Comparison of ENCODE assay signal across 11 cellular contexts in genomic region chr2:54635554-54636152, GRCh38.
DNase-seq lines count a peak whose midpoint lies in the region; ATAC-seq, FAIRE-seq and TF ChIP-seq lines count a peak whose summit lies in the region.
"Had no signal": no experiment of that assay in that cellular context is flagged by ENCODE, and none has a peak within 500 bp of the region (broad histone marks: within the 10 kb centered on the region; RNA-seq: fewer than 3 reads in every experiment).

No MANE protein-coding gene starts in this region.

- H4K20me1 ChIP-seq in endothelial cell of umbilical vein (replicated peaks; ENCODE audit: control insufficient read depth, extremely low read depth, insufficient read depth, low read length): no peaks in the 10 kb centered on the region

- H2AFZ ChIP-seq in endothelial cell of umbilical vein (ENCODE audit: low read depth, low read length): no peak overlapping the region

- H3K4me1 ChIP-seq in endothelial cell of umbilical vein (ENCODE audit: control insufficient read depth, extremely low read depth, insufficient read depth, low read length): peaks cover 41% of the 10 kb centered on the region
- no peaks in the 10 kb centered on the region for H3K4me1 ChIP-seq in SJCRH30

- H3K4me3 ChIP-seq in endothelial cell of umbilical vein (replicated peaks in 1 of 3; ENCODE audit: insufficient read depth in 1 of 3, low read depth in 1 of 3, low read length in 3 of 3): peak overlapping the region in 1 of 3 experiments; percentile 3
- no peak overlapping the region for H3K4me3 ChIP-seq in SJCRH30

- FAIRE-seq in endothelial cell of umbilical vein (lab: Jason Lieb, UNC): no peak
- FAIRE-seq: endometrium had no signal

- H3K36me3 Mint-ChIP-seq in nephron progenitor cell (ENCODE audit: low read depth): peaks cover 56% of the 10 kb centered on the region

- POLR2A ChIA-PET in endothelial cell of umbilical vein (lab: Charles Lee): interaction anchor here (1.3 kb wide), 1 partner anchor 31 kb away, joined by 5 read pairs; no protein-coding TSS in a partner anchor

- ATAC-seq in esophagus mucosa: no peak

- peak overlapping the region; percentile 96 for H3K27ac Mint-ChIP-seq in nephron progenitor cell

- H3K27me3 ChIP-seq in endothelial cell of umbilical vein (ENCODE audit: control insufficient read depth in 2 of 2, insufficient read depth in 2 of 2, low read length in 2 of 2) (no peaks in the 10 kb centered on the region), SJCRH30 (no peaks in the 10 kb centered on the region)

- no peak for TF ChIP-seq POLR2A in endothelial cell of umbilical vein (IDR thresholded peaks at IDR 0.05; ENCODE audit: low read depth, low read length)

- peaks cover 41% of the 10 kb centered on the region for H3K79me2 ChIP-seq in endothelial cell of umbilical vein (ENCODE audit: control insufficient read depth, insufficient read depth, low read length)

- peaks cover 40% of the 10 kb centered on the region for H3K4me1 Mint-ChIP-seq in nephron progenitor cell

- peak; percentile 47 for DNase-seq in AG20443 (ENCODE audit: low spot score)
- DNase-seq in LHCN-M2 (ENCODE audit: low read depth): peak; percentile 24
- peak; percentile 27 for DNase-seq in endothelial cell of umbilical vein (ENCODE audit: low read depth, low spot score)
- DNase-seq in nephron progenitor cell: no peak
- no peak for DNase-seq in iPS-NIHi11 (ENCODE audit: low spot score)
- no peak for DNase-seq in GM10266 (ENCODE audit: extremely low spot score)
- no peak for DNase-seq in SJCRH30
- DNase-seq: activated CD4-positive, alpha-beta T cell treated with anti-CD3 and anti-CD28 coated beads for 1 hour; NCI-H526 had no signal

- no peak for TF ChIP-seq CTCF in endothelial cell of umbilical vein (IDR thresholded peaks at IDR 0.05; ENCODE audit: extremely low read depth in 1 of 2, insufficient read depth in 1 of 2, low read depth in 1 of 2, low read length in 2 of 2)
- TF ChIP-seq CTCF in nephron progenitor cell (IDR thresholded peaks at IDR 0.05): no peak
- TF ChIP-seq CTCF in GM10266 (IDR thresholded peaks at IDR 0.05; ENCODE audit: control insufficient read depth, insufficient read depth, low read depth, missing control alignments): no peak

- no TSS peak for BruUV-seq in endothelial cell of umbilical vein (replicated peaks; lab: Mats Ljungman, UMichigan)

- no peaks in the 10 kb centered on the region for H3K27me3 Mint-ChIP-seq in nephron progenitor cell (ENCODE audit: low read depth, poor library complexity)

- dilution Hi-C loops in endothelial cell of umbilical vein (cut with MboI; ENCODE audit: extremely low pct_ligation_motif_present, low sequenced_read_pairs): no loop called here

- H3K9me3 Mint-ChIP-seq in nephron progenitor cell: no peaks in the 10 kb centered on the region

- H3K4me2 ChIP-seq in endothelial cell of umbilical vein (ENCODE audit: insufficient read depth, low read length): peak overlapping the region; percentile 8

- CTCF ChIA-PET in endothelial cell of umbilical vein (lab: Charles Lee): interaction anchor here (1.8 kb wide), 1 partner anchor 528 kb away, joined by 10 read pairs; no protein-coding TSS in a partner anchor

- H3K9me3 ChIP-seq in endothelial cell of umbilical vein (replicated peaks; ENCODE audit: control insufficient read depth, insufficient read depth, low read length) (no peaks in the 10 kb centered on the region), SJCRH30 (replicated peaks) (no peaks in the 10 kb centered on the region)

- H3K9me1 ChIP-seq in endothelial cell of umbilical vein (replicated peaks; ENCODE audit: control insufficient read depth, extremely low read depth, insufficient read depth, low read length): no peaks in the 10 kb centered on the region

- peaks cover 26 to 28% of the 10 kb centered on the region in 2 experiments for H3K36me3 ChIP-seq in endothelial cell of umbilical vein (ENCODE audit: control insufficient read depth in 2 of 2, extremely low read depth in 1 of 2, insufficient read depth in 2 of 2, low read length in 2 of 2)
- peaks cover 71% of the 10 kb centered on the region for H3K36me3 ChIP-seq in SJCRH30

- peak overlapping the region; percentile 78 for H3K9ac ChIP-seq in endothelial cell of umbilical vein (replicated peaks; ENCODE audit: extremely low read depth, insufficient read depth, low read length)

- intact Hi-C loops in endothelial cell of umbilical vein (cut with micrococcal nuclease): loop anchor here (5.0 kb wide), 1 partner anchor 178 kb away; the partner anchor contains the start of gene SPTBN1

- H3K27ac ChIP-seq in endothelial cell of umbilical vein (ENCODE audit: insufficient read depth, low read depth, low read length) (peak overlapping the region; percentile 91), SJCRH30 (no peak overlapping the region)

- no peak overlapping the region for H3K4me3 Mint-ChIP-seq in nephron progenitor cell

TF ChIP-seq in endothelial cell of umbilical vein, 7 proteins besides CTCF, POLR2A, EP300 and RAD21:
- TF ChIP-seq EZH2 (IDR thresholded peaks at IDR 0.05; ENCODE audit: borderline replicate concordance, low read depth, low read length, severe bottlenecking): no peak

Comparison
In these comparisons a context has a peak if more than half of its experiments do, and no peak if none do; other contexts are left out.
1. DNase-seq: peak in AG20443 (single experiment), LHCN-M2 (single experiment) and endothelial cell of umbilical vein (single experiment); none in nephron progenitor cell (single experiment), iPS-NIHi11 (single experiment), GM10266 (single experiment) and SJCRH30 (0 of 2).